Comparison of ENCODE assay signal across 25 cellular contexts in the genomic region with DNA sequence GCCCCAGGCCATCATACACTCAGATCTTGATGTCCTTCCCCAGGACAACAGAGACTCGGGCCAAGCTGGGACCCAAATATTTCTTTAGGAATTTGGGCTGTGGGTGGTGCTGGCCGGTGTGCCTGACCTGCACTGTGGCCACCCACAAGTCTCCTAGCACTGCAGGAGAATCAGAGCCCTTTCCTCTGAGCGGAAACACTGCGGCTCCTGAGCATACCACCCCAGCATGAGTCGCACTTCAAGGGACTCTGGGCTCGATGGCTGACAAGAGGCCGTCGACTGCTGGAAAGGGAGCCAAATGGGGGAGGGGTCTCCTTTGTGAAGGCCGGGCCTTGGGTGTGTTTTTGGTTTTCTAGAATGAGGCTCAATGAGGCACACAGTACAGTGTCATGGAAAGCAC.
"Had no signal": no experiment of that assay in that cellular context is flagged by ENCODE, and none has a peak within 500 bp of the region (broad histone marks: within the 10 kb centered on the region; RNA-seq: fewer than 3 reads in every experiment).

No MANE protein-coding gene starts in this region.

- DNase-seq: activated CD4-positive, alpha-beta memory T cell treated with anti-CD3 and anti-CD28 coated beads for 36 hours; activated CD4-positive, alpha-beta T cell treated with anti-CD3 and anti-CD28 coated beads, Interleukin-2, amount 10 ng/mL, durations not matched to agents 24 days and 14 days; activated CD4-positive, CD25-positive, alpha-beta regulatory T cell treated with anti-CD3 and anti-CD28 coated beads, Interleukin-2, amount 50 U/mL, for 72 hours; activated CD8-positive, alpha-beta memory T cell treated with anti-CD3 and anti-CD28 coated beads, Interleukin-2, amount 50 U/mL, for 4 hours; activated gamma-delta T cell treated with Interleukin-2 at 50 U/mL for 16 hours; activated naive CD4-positive, alpha-beta T cell treated with anti-CD3 and anti-CD28 coated beads, Interleukin-2, amount 50 U/mL, for 16 hours; activated T-cell treated with anti-CD3 and anti-CD28 coated beads, Interleukin-2, amount 50 U/mL, for 1 hour; amniotic stem cell; foreskin keratinocyte; islet precursor cell; left ventricle myocardium inferior; stimulated activated CD4-positive, alpha-beta T cell treated with anti-CD3 and anti-CD28 coated beads, Interleukin-1b, Interleukin-23, amount 100 ng/mL, for 48 hours; stimulated activated naive B cell treated with anti-CD40 and anti-IgM and Interleukin-4, amounts not matched to agents 10 μg/mL and 1 μg/mL and 100 μg/mL, for 72 hours; stomach; T-helper 17 cell; T1000; WERI-Rb-1 had no signal

- H3K4me3 ChIP-seq: breast epithelium, esophagus muscularis mucosa, left ventricle myocardium inferior, pancreas, right atrium auricular region, smooth muscle cell, stomach, suprapubic skin, tibial nerve had no signal

- H3K4me1 ChIP-seq: breast epithelium, foreskin keratinocyte, pancreas, suprapubic skin had no signal

- H3K4me2 ChIP-seq: smooth muscle cell had no signal

- H3K9me3 ChIP-seq: breast epithelium, esophagus muscularis mucosa, left ventricle myocardium inferior, pancreas, right atrium auricular region, stomach, suprapubic skin, tibial nerve had no signal

- H3K27me3 ChIP-seq: esophagus muscularis mucosa, foreskin keratinocyte, pancreas, right atrium auricular region, suprapubic skin, tibial nerve had no signal

- H3K36me3 ChIP-seq: breast epithelium, pancreas had no signal

- ATAC-seq: activated T-helper 17 cell treated with anti-CD3 and anti-CD28 coated beads, Interleukin-2, amount 50 U/mL, for 72 hours; foreskin keratinocyte; stimulated activated naive B cell treated with anti-CD40 and anti-IgM and Interleukin-4, amounts not matched to agents 10 μg/mL and 1 μg/mL and 100 μg/mL, for 72 hours; T-helper 17 cell had no signal

- H3K27ac ChIP-seq: breast epithelium, esophagus muscularis mucosa, foreskin keratinocyte, left ventricle myocardium inferior, pancreas, right atrium auricular region, stomach, suprapubic skin, WERI-Rb-1 had no signal
